ENCODE assay signal across 11 cellular contexts in the genomic region with DNA sequence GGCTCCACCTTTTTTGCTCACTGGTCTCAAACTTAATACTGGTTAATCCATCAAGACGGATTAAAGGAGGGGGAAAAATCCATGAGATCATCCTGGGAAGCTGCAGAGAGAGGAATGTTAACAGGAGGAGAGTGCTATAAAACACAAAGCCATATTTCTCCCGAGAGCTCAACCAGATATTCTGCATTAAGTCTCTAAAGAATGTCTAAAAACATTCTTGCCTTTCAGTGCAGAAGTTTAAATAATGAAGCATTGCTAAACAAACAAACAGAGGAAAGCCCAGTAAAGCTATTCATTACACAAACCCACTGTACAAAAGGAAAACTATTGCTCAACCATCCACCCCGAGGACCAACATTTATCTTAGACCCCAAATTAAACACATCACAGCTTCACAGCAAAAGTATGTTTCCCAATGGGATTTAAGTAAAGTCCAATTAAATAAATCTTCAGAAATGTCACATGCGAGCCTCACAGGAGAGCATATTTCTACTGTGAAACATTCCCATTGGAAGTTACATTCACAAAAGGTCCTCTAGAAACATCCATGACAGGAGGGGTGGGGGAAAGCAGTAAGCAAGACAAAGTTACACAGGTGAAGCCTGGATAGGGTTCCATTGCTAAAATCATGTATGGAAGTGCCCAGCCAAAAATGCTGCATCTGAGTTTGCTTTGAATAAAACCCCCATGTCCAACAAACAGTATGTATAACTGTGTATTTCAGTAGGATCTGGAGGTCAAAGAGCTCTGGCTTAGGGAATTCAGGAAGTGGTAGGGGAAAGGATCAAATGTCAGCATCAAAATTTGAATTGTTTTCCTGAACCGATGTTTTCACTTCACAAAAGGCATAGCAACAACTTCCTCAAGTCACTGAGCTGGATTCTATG. TPM values are rescaled to one million over a fixed set of nuclear protein-coding genes. Genes with fewer than 3 reads are reported as not detected.
DNase-seq lines count a peak whose midpoint lies in the region; ATAC-seq and TF ChIP-seq lines count a peak whose summit lies in the region.
"Had no signal": no experiment of that assay in that cellular context is flagged by ENCODE, and none has a peak within 500 bp of the region (broad histone marks: within the 10 kb centered on the region; RNA-seq: fewer than 3 reads in every experiment).

No MANE protein-coding gene starts in this region.

- CTCF ChIA-PET in activated CD8-positive, alpha-beta T cell treated with anti-CD3 and anti-CD28 coated beads, Interleukin-2, amount 10 ng/mL, durations not matched to agents 7 days and 5 days (lab: Charles Lee): interaction anchor here (2.0 kb wide), 1 partner anchor 10 kb away, joined by 7 read pairs; no protein-coding TSS in a partner anchor
- CTCF ChIA-PET in activated CD8-positive, alpha-beta T cell treated with anti-CD3 and anti-CD28 coated beads for 36 hours (lab: Charles Lee): interaction anchor here (1.1 to 1.2 kb wide), 2 partner anchors 9 to 291 kb away, joined by 3 read pairs; no protein-coding TSS in a partner anchor

- ATAC-seq in activated CD8-positive, alpha-beta T cell treated with anti-CD3 and anti-CD28 coated beads, Interleukin-2, amount 10 ng/mL, durations not matched to agents 7 days and 5 days: no peak
- no peak for ATAC-seq in activated CD8-positive, alpha-beta T cell treated with anti-CD3 and anti-CD28 coated beads for 36 hours
- no peak for ATAC-seq in HG03135 (IDR thresholded peaks at IDR 0.05; ENCODE audit: unreplicated experiment)
- no peak for ATAC-seq in GM21515 (IDR thresholded peaks at IDR 0.05; ENCODE audit: unreplicated experiment)

- no peak overlapping the region for H3K4me3 Mint-ChIP-seq in activated CD8-positive, alpha-beta T cell treated with anti-CD3 and anti-CD28 coated beads, Interleukin-2, amount 10 ng/mL, durations not matched to agents 7 days and 5 days
- no peak overlapping the region for H3K4me3 Mint-ChIP-seq in activated CD8-positive, alpha-beta T cell treated with anti-CD3 and anti-CD28 coated beads for 36 hours
- H3K4me3 Mint-ChIP-seq: B cell had no signal

- no peak for TF ChIP-seq CTCF in activated CD8-positive, alpha-beta T cell treated with anti-CD3 and anti-CD28 coated beads for 36 hours (IDR thresholded peaks at IDR 0.05)

- H3K27ac ChIP-seq in temporal lobe (ENCODE audit: low read depth, low read length): peak overlapping the region; percentile 36

- no peak overlapping the region for H3K4me3 ChIP-seq in adipocyte (ENCODE audit: low read length)

- peaks cover 87% of the 10 kb centered on the region for H3K36me3 Mint-ChIP-seq in activated CD8-positive, alpha-beta T cell treated with anti-CD3 and anti-CD28 coated beads, Interleukin-2, amount 10 ng/mL, durations not matched to agents 7 days and 5 days (ENCODE audit: low read depth)
- H3K36me3 Mint-ChIP-seq in activated CD8-positive, alpha-beta T cell treated with anti-CD3 and anti-CD28 coated beads for 36 hours (ENCODE audit: low read depth): peaks cover 48% of the 10 kb centered on the region

- no peaks in the 10 kb centered on the region for H3K27me3 Mint-ChIP-seq in activated CD8-positive, alpha-beta T cell treated with anti-CD3 and anti-CD28 coated beads, Interleukin-2, amount 10 ng/mL, durations not matched to agents 7 days and 5 days (ENCODE audit: low read depth)
- H3K27me3 Mint-ChIP-seq in activated CD8-positive, alpha-beta T cell treated with anti-CD3 and anti-CD28 coated beads for 36 hours: no peaks in the 10 kb centered on the region
- H3K27me3 Mint-ChIP-seq: B cell had no signal

- H3K4me1 Mint-ChIP-seq in activated CD8-positive, alpha-beta T cell treated with anti-CD3 and anti-CD28 coated beads, Interleukin-2, amount 10 ng/mL, durations not matched to agents 7 days and 5 days (ENCODE audit: low read depth): peaks cover 74% of the 10 kb centered on the region
- peaks cover 48% of the 10 kb centered on the region for H3K4me1 Mint-ChIP-seq in activated CD8-positive, alpha-beta T cell treated with anti-CD3 and anti-CD28 coated beads for 36 hours (ENCODE audit: low read depth)

- peaks cover 5% of the 10 kb centered on the region for H3K9me3 ChIP-seq in adipocyte (ENCODE audit: control insufficient read depth, low read length)

- H3K27me3 ChIP-seq in adipocyte (replicated peaks; ENCODE audit: control insufficient read depth, insufficient read depth, low read length): no peaks in the 10 kb centered on the region

- H3K9me3 Mint-ChIP-seq in activated CD8-positive, alpha-beta T cell treated with anti-CD3 and anti-CD28 coated beads, Interleukin-2, amount 10 ng/mL, durations not matched to agents 7 days and 5 days (ENCODE audit: insufficient read depth): peaks cover 5% of the 10 kb centered on the region
- peaks cover 18% of the 10 kb centered on the region for H3K9me3 Mint-ChIP-seq in activated CD8-positive, alpha-beta T cell treated with anti-CD3 and anti-CD28 coated beads for 36 hours

- POLR2A ChIA-PET in activated CD8-positive, alpha-beta T cell treated with anti-CD3 and anti-CD28 coated beads, Interleukin-2, amount 10 ng/mL, durations not matched to agents 7 days and 5 days (lab: Charles Lee): interaction anchor here (1.5 to 2.1 kb wide), 2 partner anchors 23 kb away, joined by 8 to 9 read pairs; partner anchors contain the start of gene DUSP10
- POLR2A ChIA-PET in activated CD8-positive, alpha-beta T cell treated with anti-CD3 and anti-CD28 coated beads for 36 hours (lab: Charles Lee): interaction anchor here (1.0 kb wide), 1 partner anchor 22 kb away, joined by 5 read pairs; no protein-coding TSS in a partner anchor

- peak overlapping the region; percentile 33 for H3K27ac Mint-ChIP-seq in activated CD8-positive, alpha-beta T cell treated with anti-CD3 and anti-CD28 coated beads, Interleukin-2, amount 10 ng/mL, durations not matched to agents 7 days and 5 days
- no peak overlapping the region for H3K27ac Mint-ChIP-seq in activated CD8-positive, alpha-beta T cell treated with anti-CD3 and anti-CD28 coated beads for 36 hours
- H3K27ac Mint-ChIP-seq: B cell had no signal

- no peak for DNase-seq in activated CD8-positive, alpha-beta T cell treated with anti-CD3 and anti-CD28 coated beads, Interleukin-2, amount 10 ng/mL, durations not matched to agents 7 days and 5 days
- DNase-seq in activated CD8-positive, alpha-beta T cell treated with anti-CD3 and anti-CD28 coated beads for 36 hours: no peak
- peak; percentile 95 for DNase-seq in adipocyte (ENCODE audit: low read depth)
- DNase-seq in iris pigment epithelial cell (ENCODE audit: low read depth): peak; percentile 90
- DNase-seq in HPDE6-E6E7 (ENCODE audit: extremely low spot score): no peak
- DNase-seq: NCI-H1092, T-helper 1 cell had no signal

- peaks cover 35% of the 10 kb centered on the region for H3K36me3 ChIP-seq in adipocyte (ENCODE audit: control insufficient read depth, insufficient read depth, low read length, severe bottlenecking)

- H3K4me1 ChIP-seq in adipocyte (ENCODE audit: control insufficient read depth, insufficient read depth, low read length): peaks cover 52% of the 10 kb centered on the region

- intact Hi-C loops in activated CD8-positive, alpha-beta T cell treated with anti-CD3 and anti-CD28 coated beads for 36 hours (cut with micrococcal nuclease): loop anchor here (10.0 kb wide), 1 partner anchor 274 kb away; no protein-coding TSS in a partner anchor

- peak overlapping the region; percentile 47 for H3K9ac ChIP-seq in adipocyte (ENCODE audit: low read length)

RNA-seq across cellular contexts. Expression of gene DUSP10, which starts 23.3 kb away (rescaled TPM):
- 10 to 100 TPM; 12.1 to 13.0 TPM for total RNA-seq in activated CD8-positive, alpha-beta T cell treated with anti-CD3 and anti-CD28 coated beads, Interleukin-2, amount 10 ng/mL, durations not matched to agents 7 days and 5 days
- total RNA-seq in activated CD8-positive, alpha-beta T cell treated with anti-CD3 and anti-CD28 coated beads for 36 hours: 10 to 100 TPM; 10.8 to 12.9 TPM
- total RNA-seq in temporal lobe: 5.2 TPM

Comparison
In these comparisons a context has a peak if more than half of its experiments do, and no peak if none do; other contexts are left out.
1. DNase-seq: peak in adipocyte (single experiment) and iris pigment epithelial cell (single experiment); none in activated CD8-positive, alpha-beta T cell treated with anti-CD3 and anti-CD28 coated beads, Interleukin-2, amount 10 ng/mL, durations not matched to agents 7 days and 5 days (single experiment), activated CD8-positive, alpha-beta T cell treated with anti-CD3 and anti-CD28 coated beads for 36 hours (single experiment) and HPDE6-E6E7 (single experiment).